26 cellular contexts compared by ENCODE assay signal in genomic region chr11:21505070-21505469, GRCh38.
"Had no signal": no experiment of that assay in that cellular context is flagged by ENCODE, and none has a peak within 500 bp of the region (broad histone marks: within the 10 kb centered on the region; RNA-seq: fewer than 3 reads in every experiment).

No MANE protein-coding gene starts in this region.

- H3K36me3 ChIP-seq: stomach, suprapubic skin, thoracic aorta, thyroid gland, tibial artery, tibial nerve, transverse colon, upper lobe of left lung, upper lobe of right lung, vagina had no signal

- H3K9me3 ChIP-seq: stomach, suprapubic skin, testis, thoracic aorta, thyroid gland, tibial artery, tibial nerve, transverse colon, upper lobe of left lung, upper lobe of right lung, uterus, vagina had no signal

- H3K4me1 ChIP-seq: stomach, suprapubic skin, testis, thyroid gland, tibial artery, tibial nerve, transverse colon, upper lobe of left lung, upper lobe of right lung, uterus, vagina had no signal

- ATAC-seq: stimulated activated effector memory CD8-positive, alpha-beta T cell treated with anti-CD3 and anti-CD28 coated beads, Interleukin-12 subunit alpha, Interleukin-12 subunit beta, amount 100 ng/mL, for 72 hours; stimulated activated memory B cell treated with anti-CD40 and anti-IgM and Interleukin-4, amounts not matched to agents 10 μg/mL and 1 μg/mL and 100 μg/mL, for 72 hours; stimulated activated naive B cell treated with anti-CD40 and anti-IgM and Interleukin-4, amounts not matched to agents 10 μg/mL and 1 μg/mL and 100 μg/mL, for 72 hours; stimulated activated naive CD8-positive, alpha-beta T cell treated with anti-CD3 and anti-CD28 coated beads, Interleukin-15, amount 100 ng/mL, for 72 hours; stimulated activated naive CD8-positive, alpha-beta T cell treated with anti-CD3 and anti-CD28 coated beads, Interleukin-15, Interleukin-2, amounts not matched to agents 100 U/mL and 50 U/mL, for 24 hours; upper lobe of right lung had no signal

- H3K27ac ChIP-seq: stomach, suprapubic skin, testis, thoracic aorta, thyroid gland, tibial artery, tibial nerve, transverse colon, upper lobe of left lung, upper lobe of right lung, uterus, vagina had no signal

- DNase-seq: stimulated activated CD4-positive, alpha-beta T cell treated with anti-CD3 and anti-CD28 coated beads, Interleukin-2, amount 100 ng/mL, for 48 hours; stimulated activated CD4-positive, alpha-beta T cell treated with anti-CD3 and anti-CD28 coated beads, Interleukin-4, amount 100 ng/mL, for 1 hour; stimulated activated CD4-positive, alpha-beta T cell treated with anti-CD3 and anti-CD28 coated beads, Interleukin-4, amount 100 ng/mL, for 24 hours; stimulated activated CD4-positive, alpha-beta T cell treated with anti-CD3 and anti-CD28 coated beads, Interleukin-4, amount 100 ng/mL, for 4 hours; stimulated activated CD8-positive, alpha-beta memory T cell treated with anti-CD3 and anti-CD28 coated beads, Interleukin-4, amount 100 ng/mL, for 48 hours; stimulated activated naive B cell treated with anti-CD40 and anti-IgM and Interleukin-4, amounts not matched to agents 10 μg/mL and 1 μg/mL and 100 μg/mL, for 72 hours; stimulated activated naive CD4-positive, alpha-beta T cell; stimulated activated naive CD4-positive, alpha-beta T cell treated with Interleukin-2 at 50 U/mL for 16 hours; stimulated activated naive CD8-positive, alpha-beta T cell treated with anti-CD3 and anti-CD28 coated beads, Interleukin-15, amount 100 ng/mL, for 72 hours; stimulated activated naive CD8-positive, alpha-beta T cell treated with anti-CD3 and anti-CD28 coated beads, Interleukin-15, Interleukin-2, amounts not matched to agents 100 U/mL and 50 U/mL, for 24 hours; stomach; substantia nigra; testis; thyroid gland; tibial artery; transverse colon; trophoblast cell; upper lobe of left lung; upper lobe of right lung; uterus had no signal

- H3K27me3 ChIP-seq: stomach, suprapubic skin, testis, thyroid gland, tibial artery, tibial nerve, transverse colon, upper lobe of left lung, upper lobe of right lung, uterus, vagina had no signal

- H3K4me3 ChIP-seq: stomach, suprapubic skin, testis, thoracic aorta, thyroid gland, tibial artery, tibial nerve, transverse colon, upper lobe of left lung, upper lobe of right lung, uterus, vagina had no signal
